Comparison of ENCODE assay signal across 8 cellular contexts in genomic region chr15:90266061-90266431, GRCh38. TPM values are rescaled to one million over a fixed set of nuclear protein-coding genes. Genes with fewer than 3 reads are reported as not detected.
A peak's percentile ranks its signal among the peaks of the same experiment; 100 is the strongest.
DNase-seq lines count a peak whose midpoint lies in the region; ATAC-seq and TF ChIP-seq lines count a peak whose summit lies in the region.

No MANE protein-coding gene starts in this region.

- H3K4me1 ChIP-seq in BE2C, result no peaks in the 10 kb centered on the region; the same call in 1 of the 2 replicates
- H3K4me1 ChIP-seq in Karpas-422 (ENCODE audit: low read length), result peaks cover 42% of the 10 kb centered on the region

- H3K9me3 Mint-ChIP-seq in mesothelial cell of epicardium, result no peaks in the 10 kb centered on the region
- no peaks in the 10 kb centered on the region for H3K9me3 Mint-ChIP-seq in stimulated activated memory B cell treated with anti-CD40 and anti-IgM and Interleukin-4, amounts not matched to agents 10 μg/mL and 1 μg/mL and 100 μg/mL, for 72 hours

- H3K9ac ChIP-seq in Karpas-422 (ENCODE audit: low read length), result peak overlapping the region; percentile 97

- H3K4me3 Mint-ChIP-seq in mesothelial cell of epicardium, result peak overlapping the region; percentile 96
- H3K4me3 Mint-ChIP-seq in stimulated activated memory B cell treated with anti-CD40 and anti-IgM and Interleukin-4, amounts not matched to agents 10 μg/mL and 1 μg/mL and 100 μg/mL, for 72 hours, result peak overlapping the region; percentile 93

- H3K9me3 ChIP-seq in BE2C (no peaks in the 10 kb centered on the region), Karpas-422 (ENCODE audit: low read length) (no peaks in the 10 kb centered on the region)

- H3K27ac ChIP-seq in Karpas-422 (ENCODE audit: low read length), result peak overlapping the region; percentile 76

- H2AFZ ChIP-seq in Karpas-422 (ENCODE audit: low read length), result peak overlapping the region; percentile 68

- DNase-seq in BE2C (peak; percentile 59), Karpas-422 (peak; percentile 81), mesothelial cell of epicardium (ENCODE audit: low spot score in 2 of 2, unreplicated experiment in 2 of 2) (peak in 1 of 2 experiments; percentile 47), DMS153 treated with DMSO at 0.1 percent for 48 hours (lab: John Stamatoyannopoulos, UW; ENCODE audit: unreplicated experiment) (no peak)
- DNase-seq in activated CD4-positive, alpha-beta T cell treated with anti-CD3 and anti-CD28 coated beads for 1 hour, result peak; percentile 10
- peak; percentile 44 for DNase-seq in effector CD8-positive, alpha-beta T cell (lab: John Stamatoyannopoulos, UW)

- H3K4me2 ChIP-seq in Karpas-422 (ENCODE audit: low read depth, low read length, poor library complexity, severe bottlenecking), result peak overlapping the region; percentile 82

- no peak for TF ChIP-seq CTCF in BE2C (IDR thresholded peaks at IDR 0.05; ENCODE audit: low read depth, low read length)
- TF ChIP-seq CTCF in mesothelial cell of epicardium (IDR thresholded peaks at IDR 0.05; ENCODE audit: unreplicated experiment), result no peak

- H4K20me1 ChIP-seq in Karpas-422 (ENCODE audit: insufficient read depth, low read depth, low read length), result peaks cover 27% of the 10 kb centered on the region

- peaks cover 49% of the 10 kb centered on the region for H3K79me2 ChIP-seq in Karpas-422 (ENCODE audit: low read length)

- peaks cover 43% of the 10 kb centered on the region for H3K4me1 Mint-ChIP-seq in mesothelial cell of epicardium
- H3K4me1 Mint-ChIP-seq in stimulated activated memory B cell treated with anti-CD40 and anti-IgM and Interleukin-4, amounts not matched to agents 10 μg/mL and 1 μg/mL and 100 μg/mL, for 72 hours, result peaks cover 59% of the 10 kb centered on the region

- peaks cover 12% of the 10 kb centered on the region for H3K36me3 Mint-ChIP-seq in mesothelial cell of epicardium
- H3K36me3 Mint-ChIP-seq in stimulated activated memory B cell treated with anti-CD40 and anti-IgM and Interleukin-4, amounts not matched to agents 10 μg/mL and 1 μg/mL and 100 μg/mL, for 72 hours, result peaks cover 33% of the 10 kb centered on the region

- H3K9me2 ChIP-seq in Karpas-422 (replicated peaks; ENCODE audit: insufficient read depth, low read length), result no peaks in the 10 kb centered on the region

- H3K36me3 ChIP-seq in BE2C, result peaks cover 22% of the 10 kb centered on the region
- H3K36me3 ChIP-seq in Karpas-422 (ENCODE audit: insufficient read depth, low read length), result peaks cover 26% of the 10 kb centered on the region; the same call in 1 of the 2 replicates

- no peaks in the 10 kb centered on the region for H3K27me3 Mint-ChIP-seq in mesothelial cell of epicardium (ENCODE audit: low read depth)
- H3K27me3 Mint-ChIP-seq in stimulated activated memory B cell treated with anti-CD40 and anti-IgM and Interleukin-4, amounts not matched to agents 10 μg/mL and 1 μg/mL and 100 μg/mL, for 72 hours, result no peaks in the 10 kb centered on the region

- H3K27me3 ChIP-seq in BE2C (no peaks in the 10 kb centered on the region), Karpas-422 (ENCODE audit: low read length) (no peaks in the 10 kb centered on the region)

- H3K27ac Mint-ChIP-seq in mesothelial cell of epicardium, result peak overlapping the region; percentile 99
- H3K27ac Mint-ChIP-seq in stimulated activated memory B cell treated with anti-CD40 and anti-IgM and Interleukin-4, amounts not matched to agents 10 μg/mL and 1 μg/mL and 100 μg/mL, for 72 hours, result peak overlapping the region; percentile 93

- H3K4me3 ChIP-seq in BE2C (ENCODE audit: low read depth, low read length) (peak overlapping the region; percentile 95), Karpas-422 (ENCODE audit: low read length) (peak overlapping the region; percentile 79)

- peak; percentile 22 for ATAC-seq in GM19351 (IDR thresholded peaks at IDR 0.05; ENCODE audit: unreplicated experiment)
- ATAC-seq in stimulated activated memory B cell treated with anti-CD40 and anti-IgM and Interleukin-4, amounts not matched to agents 10 μg/mL and 1 μg/mL and 100 μg/mL, for 72 hours, result peak; percentile 39

RNA-seq across cellular contexts. Expression of gene NGRN, which starts 0.6 kb away (rescaled TPM):
- 226 TPM for polyA plus RNA-seq in BE2C (2012; ENCODE audit: insufficient read depth, insufficient read length, low read depth)
- 29.9 and 41.7 TPM in 2 replicates for total RNA-seq in Karpas-422 (2014; rRNA removed; shearing (Covaris generic); ENCODE audit: low replicate concordance)
- total RNA-seq in mesothelial cell of epicardium, result 91.9 to 93.4 TPM (median 92.8 TPM) in 3 replicates

RNA-seq across cellular contexts. Expression of gene TTLL13, which starts 16.7 kb away (rescaled TPM):
- not detected for polyA plus RNA-seq in BE2C (2012; ENCODE audit: insufficient read depth, insufficient read length, low read depth)
- total RNA-seq in Karpas-422 (2014; rRNA removed; shearing (Covaris generic); ENCODE audit: low replicate concordance), result 0.40 TPM in 1 of 2 replicates, not detected in the other
- total RNA-seq in mesothelial cell of epicardium, result 0.33 to 0.77 TPM (median 0.47 TPM) in 3 replicates

RNA-seq across cellular contexts. Expression of gene GDPGP1, which starts 32.0 kb away (rescaled TPM):
- 1.6 TPM for polyA plus RNA-seq in BE2C (2012; ENCODE audit: insufficient read depth, insufficient read length, low read depth)
- 7.8 and 11.2 TPM in 2 replicates for total RNA-seq in Karpas-422 (2014; rRNA removed; shearing (Covaris generic); ENCODE audit: low replicate concordance)
- total RNA-seq in mesothelial cell of epicardium, result 8.0 to 9.2 TPM (median 8.4 TPM) in 3 replicates

RNA-seq across cellular contexts. Expression of gene CIB1, which starts 32.3 kb away (rescaled TPM):
- polyA plus RNA-seq in BE2C (2012; ENCODE audit: insufficient read depth, insufficient read length, low read depth), result 35.4 TPM
- 42.1 and 64.5 TPM in 2 replicates for total RNA-seq in Karpas-422 (2014; rRNA removed; shearing (Covaris generic); ENCODE audit: low replicate concordance)
- total RNA-seq in mesothelial cell of epicardium, result 16.9 to 18.1 TPM (median 17.6 TPM) in 3 replicates
